In genomic region chr1:214335567-214335966, GRCh38 we compare ENCODE assay signal across 18 cellular contexts. TPM values are rescaled to one million over a fixed set of nuclear protein-coding genes. Genes with fewer than 3 reads are reported as not detected.
A peak's percentile ranks its signal among the peaks of the same experiment; 100 is the strongest.
DNase-seq lines count a peak whose midpoint lies in the region; ATAC-seq, FAIRE-seq and TF ChIP-seq lines count a peak whose summit lies in the region.
"Had no signal": no experiment of that assay in that cellular context is flagged by ENCODE, and none has a peak within 500 bp of the region (broad histone marks: within the 10 kb centered on the region; RNA-seq: fewer than 3 reads in every experiment).

No MANE protein-coding gene starts in this region.

- peaks cover 4% of the 10 kb centered on the region; the same call in 1 of the 2 replicates for H4K20me1 ChIP-seq in K562 (replicated peaks; ENCODE audit: control insufficient read depth, insufficient read depth, low read length)
- H4K20me1 ChIP-seq: BLaER1 had no signal

- POLR2A ChIA-PET in K562 (lab: Yijun Ruan, JAX): interaction anchor here (0.9 kb wide), 1 partner anchor 17 kb away, joined by 3 read pairs; no protein-coding TSS in a partner anchor

- BruUV-seq in K562 (replicated peaks; lab: Mats Ljungman, UMichigan): no TSS peak

- H3K9ac ChIP-seq in K562 (ENCODE audit: insufficient read depth in 1 of 2, low read depth in 2 of 2, low read length in 2 of 2): no peak overlapping the region
- H3K9ac ChIP-seq: BLaER1 had no signal

- in situ Hi-C loops in K562 (cut with MboI): loop anchor here (5.0 kb wide), 1 partner anchor 252 kb away; no protein-coding TSS in a partner anchor

- FAIRE-seq in K562 (lab: Jason Lieb, UNC): no peak
- FAIRE-seq: GM19239 had no signal

- H3K4me2 ChIP-seq in K562 (ENCODE audit: insufficient read depth, low read length): no peak overlapping the region
- H3K4me2 ChIP-seq: BLaER1 had no signal

- 94% methylated on average over 4 of the region's 4 CpGs for WGBS in K562 (ENCODE audit: insufficient coverage, low coverage, missing lambda C conversion rate)

- H3K9me3 ChIP-seq in K562 (replicated peaks; ENCODE audit: control insufficient read depth, insufficient read depth, low read depth, low read length): no peaks in the 10 kb centered on the region
- H3K9me3 ChIP-seq: BLaER1, Caco-2 had no signal

- H3K4me1 Mint-ChIP-seq in osteocyte (ENCODE audit: unreplicated experiment): peaks cover 35% of the 10 kb centered on the region

- H3K27me3 ChIP-seq in K562 (ENCODE audit: control insufficient read depth in 2 of 2, insufficient read depth in 2 of 2, low read length in 2 of 2): no peaks in the 10 kb centered on the region
- H3K27me3 ChIP-seq: BLaER1 had no signal

- no peak overlapping the region for H3K4me3 Mint-ChIP-seq in osteocyte (ENCODE audit: unreplicated experiment)
- H3K4me3 Mint-ChIP-seq: CD8-positive, alpha-beta memory T cell had no signal

- peaks cover 21% of the 10 kb centered on the region; the same call in 1 of the 3 replicates for H3K36me3 ChIP-seq in K562 (ENCODE audit: control insufficient read depth, insufficient read depth, low read length)

- TF ChIP-seq EP300 in K562 (IDR thresholded peaks at IDR 0.05; ENCODE audit: low read length): no peak

- ATAC-seq in K562: no peak

- no peaks in the 10 kb centered on the region for H3K27me3 Mint-ChIP-seq in osteocyte (ENCODE audit: unreplicated experiment)
- H3K27me3 Mint-ChIP-seq: CD8-positive, alpha-beta memory T cell had no signal

- H3K4me1 ChIP-seq in K562 (replicated peaks in 1 of 2; ENCODE audit: control insufficient read depth in 2 of 2, insufficient read depth in 2 of 2, low read length in 2 of 2): no peaks in the 10 kb centered on the region
- H3K4me1 ChIP-seq: BLaER1 had no signal

- intact Hi-C loops in K562 (cut with micrococcal nuclease): no loop called here

- H3K9me3 Mint-ChIP-seq in osteocyte (ENCODE audit: unreplicated experiment): no peaks in the 10 kb centered on the region
- H3K9me3 Mint-ChIP-seq: CD8-positive, alpha-beta memory T cell had no signal

- TF ChIP-seq CTCF in K562 (IDR thresholded peaks at IDR 0.05 in 2 of 3, conservative IDR thresholded peaks at IDR 0.05 in 1 of 3; ENCODE audit: insufficient read depth in 2 of 3, low read depth in 1 of 3, low read length in 3 of 3) (no peak), osteocyte (IDR thresholded peaks at IDR 0.05) (no peak)

- H3K4me3 ChIP-seq in K562: no peak overlapping the region
- H3K4me3 ChIP-seq: BLaER1 had no signal

- TF ChIP-seq RAD21 in K562 (CRISPR knock-in tag; conservative IDR thresholded peaks at IDR 0.05 in 1 of 2, IDR thresholded peaks at IDR 0.05 in 1 of 2): no peak

- H3K9me1 ChIP-seq in K562 (ENCODE audit: control insufficient read depth, insufficient read depth, low read length): no peaks in the 10 kb centered on the region

- H2AFZ ChIP-seq in K562 (ENCODE audit: low read depth, low read length): no peak overlapping the region

- TF ChIP-seq POLR2A in K562 (conservative IDR thresholded peaks at IDR 0.05): no peak

- H3K79me2 ChIP-seq in K562 (ENCODE audit: control insufficient read depth, insufficient read depth, low read length): no peaks in the 10 kb centered on the region

- CTCF ChIA-PET in K562 (lab: Yijun Ruan, JAX; ENCODE audit: low intra/inter-chr PET ratio): interaction anchor here (4.6 kb wide), 1 partner anchor 293 kb away, joined by 24 read pairs; no protein-coding TSS in a partner anchor

- no peak overlapping the region for H3K27ac ChIP-seq in K562 (ENCODE audit: extremely low read depth, low read depth, low read length)
- H3K27ac ChIP-seq: 22Rv1, BLaER1, HL-60 had no signal

- peaks cover 12% of the 10 kb centered on the region for H3K36me3 Mint-ChIP-seq in osteocyte (ENCODE audit: unreplicated experiment)

- DNase-seq in NCI-H2107 treated with DMSO at 0.1 percent for 48 hours (lab: John Stamatoyannopoulos, UW; ENCODE audit: unreplicated experiment): peak; percentile 20
- DNase-seq in NCI-H2107 (lab: John Stamatoyannopoulos, UW): no peak
- DNase-seq in NCI-H1436 (lab: John Stamatoyannopoulos, UW): peak; percentile 24
- DNase-seq in K562 (ENCODE audit: extremely low read depth in 1 of 4, low spot score in 3 of 4): no peak
- no peak for DNase-seq in osteocyte (ENCODE audit: extremely low spot score, unreplicated experiment)
- DNase-seq in inferior parietal cortex (ENCODE audit: extremely low spot score): no peak
- no peak for DNase-seq in activated naive CD4-positive, alpha-beta T cell (lab: John Stamatoyannopoulos, UW)
- no peak for DNase-seq in GM19240 (ENCODE audit: insufficient read length, low spot score)
- DNase-seq: AML-193; Caco-2; CD8-positive, alpha-beta memory T cell; DMS53; GF-D8; HCEC 1CT had no signal

- H3K27ac Mint-ChIP-seq in osteocyte (ENCODE audit: unreplicated experiment): peak overlapping the region; percentile 16

TF ChIP-seq in K562, 482 proteins besides CTCF, POLR2A, EP300 and RAD21:
- TF ChIP-seq RBM25 (IDR thresholded peaks at IDR 0.05; ENCODE audit: low read depth, low read length, severe bottlenecking) (peak; percentile 70), CREB3L1 (IDR thresholded peaks at IDR 0.05; ENCODE audit: borderline replicate concordance, low read depth) (no peak)

RNA-seq across cellular contexts. Expression of gene SMYD2, which starts 54.6 kb away (rescaled TPM):
- total RNA-seq in K562 (2011; cell fraction: chromatin; rRNA removed; ENCODE audit: low replicate concordance): 31.0 and 35.4 TPM in 2 replicates
- total RNA-seq in K562 (2011; cell fraction: nucleolus; rRNA removed): 16.8 and 19.5 TPM in 2 replicates
- total RNA-seq in K562 (2011; cell fraction: nucleoplasm; rRNA removed): 26.3 and 36.2 TPM in 2 replicates
- total RNA-seq in K562 (2014; rRNA removed) (39.9 and 42.7 TPM in 2 replicates), K562 (2014; rRNA removed; fragmentation: Illumina TruSeq; extraction: Trizol) (48.2 and 50.5 TPM in 2 replicates), K562 (2015; rRNA removed; fragmentation: Illumina TruSeq; extraction: Trizol) (50.2 and 51.6 TPM in 2 replicates), K562 (2021) (33.6 and 36.5 TPM in 2 replicates), osteocyte (44.7 and 46.8 TPM in 2 replicates)
- polyA plus RNA-seq in K562 (2011; rRNA removed) (59.7 and 81.3 TPM in 2 replicates), K562 (2014; fragmentation: Illumina TruSeq; extraction: Trizol) (49.3 and 52.3 TPM in 2 replicates), K562 (2014; fragmentation: Nextera tagmentation; extraction: Ambion mirVana) (10 to 100 TPM; 13.8 to 16.6 TPM), K562 (2014; rRNA removed) (38.2 and 39.9 TPM in 2 replicates)
- 24.1 and 32.1 TPM in 2 replicates for polyA plus RNA-seq in K562 (2011; cell fraction: cytosol; rRNA removed)
- 74.1 and 86.5 TPM in 2 replicates for polyA plus RNA-seq in K562 (2011; cell fraction: nucleus; rRNA removed)
- polyA plus RNA-seq in K562 (2012): 38.9 and 44.6 TPM in 2 replicates
- polyA minus RNA-seq in K562 (2011; rRNA and poly(A)+ RNA removed): 39.9 and 41.4 TPM in 2 replicates
- 15.2 and 16.8 TPM in 2 replicates for polyA minus RNA-seq in K562 (2011; cell fraction: cytosol; rRNA and poly(A)+ RNA removed)
- polyA minus RNA-seq in K562 (2011; cell fraction: nucleus; rRNA and poly(A)+ RNA removed): 17.0 and 23.4 TPM in 2 replicates

Comparison
In these comparisons a context has a peak if more than half of its experiments do, and no peak if none do; other contexts are left out.
1. DNase-seq: peak in NCI-H2107 treated with DMSO at 0.1 percent for 48 hours (single experiment) and NCI-H1436 (single experiment); none in NCI-H2107 (single experiment), K562 (0 of 4), osteocyte (single experiment), inferior parietal cortex (single experiment), activated naive CD4-positive, alpha-beta T cell (0 of 4) and GM19240 (single experiment).